ENCODE assay signal across 10 cellular contexts in genomic region chr5:9924614-9925013, GRCh38.
DNase-seq lines count a peak whose midpoint lies in the region; ATAC-seq and TF ChIP-seq lines count a peak whose summit lies in the region.
"Had no signal": no experiment of that assay in that cellular context is flagged by ENCODE, and none has a peak within 500 bp of the region (broad histone marks: within the 10 kb centered on the region; RNA-seq: fewer than 3 reads in every experiment).

No MANE protein-coding gene starts in this region.

- H3K79me2 ChIP-seq in HCT116 (ENCODE audit: insufficient read depth, low read length) = no peaks in the 10 kb centered on the region

- no peaks in the 10 kb centered on the region for H3K27me3 ChIP-seq in HCT116 (ENCODE audit: insufficient read depth, low read length)
- H3K27me3 ChIP-seq: heart left ventricle had no signal

- intact Hi-C loops in Calu3 (cut with micrococcal nuclease; ENCODE audit: unreplicated experiment) = loop anchor here (2.0 kb wide), 1 partner anchor 94 kb away; no protein-coding TSS in a partner anchor
- intact Hi-C loops in HCT116 (cut with micrococcal nuclease) = no loop called here
- intact Hi-C loops in posterior cingulate gyrus (cut with DNase I) = no loop called here

- H3K4me1 Mint-ChIP-seq in Calu3 (ENCODE audit: low read depth, unreplicated experiment) (peaks cover 56% of the 10 kb centered on the region), endothelial cell (ENCODE audit: unreplicated experiment) (peaks cover 11% of the 10 kb centered on the region)

- H3K27ac ChIP-seq in HCT116 (ENCODE audit: low read depth, low read length) (no peak overlapping the region), coronary artery (no peak overlapping the region)
- H3K27ac ChIP-seq: heart left ventricle had no signal

- CTCF ChIA-PET in Calu3 (lab: Charles Lee) (no interaction called here), HCT116 (lab: Charles Lee) (no interaction called here)

- TF ChIP-seq CTCF in Calu3 (IDR thresholded peaks at IDR 0.05; ENCODE audit: unreplicated experiment) (no peak), HCT116 (IDR thresholded peaks at IDR 0.05 in 2 of 3, conservative IDR thresholded peaks at IDR 0.05 in 1 of 3; ENCODE audit: borderline replicate concordance in 1 of 3, insufficient read depth in 1 of 3, low read depth in 2 of 3, low read length in 2 of 3) (no peak), coronary artery (IDR thresholded peaks at IDR 0.05) (no peak), endothelial cell (IDR thresholded peaks at IDR 0.05; ENCODE audit: unreplicated experiment) (no peak)

- H3K27ac Mint-ChIP-seq in Calu3 (ENCODE audit: unreplicated experiment) (peak overlapping the region; percentile 90), endothelial cell (ENCODE audit: unreplicated experiment) (no peak overlapping the region)
- H3K27ac Mint-ChIP-seq: T-helper 1 cell treated with Interleukin-12 subunit alpha and Interleukin-12 subunit beta and Interleukin-4 antibody, amounts not matched to agents 30 μg/mL and 1 μg/mL, for 36 hours had no signal

- no peaks in the 10 kb centered on the region for H3K4me1 ChIP-seq in HCT116 (ENCODE audit: control insufficient read depth in 1 of 2, insufficient read depth in 2 of 2, low read length in 2 of 2)
- H3K4me1 ChIP-seq: heart left ventricle had no signal

- peak overlapping the region; percentile 34 for H3K4me3 Mint-ChIP-seq in Calu3 (ENCODE audit: low read depth, unreplicated experiment)
- no peak overlapping the region for H3K4me3 Mint-ChIP-seq in endothelial cell (ENCODE audit: unreplicated experiment)
- H3K4me3 Mint-ChIP-seq: T-helper 1 cell treated with Interleukin-12 subunit alpha and Interleukin-12 subunit beta and Interleukin-4 antibody, amounts not matched to agents 30 μg/mL and 1 μg/mL, for 36 hours had no signal

- no peak for ATAC-seq in HCT116
- ATAC-seq: heart left ventricle had no signal

- TF ChIP-seq POLR2A in HCT116 (IDR thresholded peaks at IDR 0.05; ENCODE audit: borderline replicate concordance, extremely low read depth, insufficient read depth, insufficient read length) = no peak

- H3K27me3 Mint-ChIP-seq in Calu3 (ENCODE audit: unreplicated experiment) (no peaks in the 10 kb centered on the region), endothelial cell (ENCODE audit: unreplicated experiment) (no peaks in the 10 kb centered on the region)

- BruUV-seq in Calu3 (replicated peaks; lab: Mats Ljungman, UMichigan) (no TSS peak), HCT116 (replicated peaks; lab: Mats Ljungman, UMichigan) (no TSS peak)

- no peak overlapping the region for H3K4me3 ChIP-seq in HCT116 (replicated peaks in 1 of 2; ENCODE audit: low read depth in 1 of 2, low read length in 2 of 2)
- H3K4me3 ChIP-seq in coronary artery = no peak overlapping the region
- H3K4me3 ChIP-seq: heart left ventricle had no signal

- H4K20me1 ChIP-seq in HCT116 (ENCODE audit: insufficient read depth) = no peaks in the 10 kb centered on the region

- no peak overlapping the region for H2AFZ ChIP-seq in HCT116 (ENCODE audit: low read depth, low read length, poor library complexity, severe bottlenecking)

- TF ChIP-seq RAD21 in HCT116 (IDR thresholded peaks at IDR 0.05; ENCODE audit: low read depth) = no peak

- no peak overlapping the region for H3K4me2 ChIP-seq in HCT116 (ENCODE audit: low read length)

- no peaks in the 10 kb centered on the region for H3K36me3 ChIP-seq in HCT116 (ENCODE audit: control insufficient read depth in 1 of 2, insufficient read depth in 2 of 2, low read length in 2 of 2)
- H3K36me3 ChIP-seq: heart left ventricle had no signal

- no peak overlapping the region for H3K9ac ChIP-seq in HCT116 (ENCODE audit: low read length)

- POLR2A ChIA-PET in HCT116 (lab: Charles Lee) = no interaction called here

- RAD21 ChIA-PET in HCT116 (lab: Charles Lee; ENCODE audit: low non-redundant PET in 1 of 2, low total read pairs in 2 of 2, uncharacterized antibody in 2 of 2, unreplicated experiment in 2 of 2) = no interaction called here

- H3K36me3 Mint-ChIP-seq in Calu3 (ENCODE audit: insufficient read depth, unreplicated experiment) (peaks cover 8% of the 10 kb centered on the region), endothelial cell (ENCODE audit: low read depth, unreplicated experiment) (no peaks in the 10 kb centered on the region)

- no peaks in the 10 kb centered on the region for H3K9me3 ChIP-seq in HCT116 (ENCODE audit: control insufficient read depth in 1 of 2, insufficient read depth in 1 of 2, low read depth in 1 of 2, low read length in 2 of 2)

- H3K9me3 Mint-ChIP-seq in Calu3 (ENCODE audit: low read depth, unreplicated experiment) (no peaks in the 10 kb centered on the region), endothelial cell (ENCODE audit: unreplicated experiment) (peaks cover 3% of the 10 kb centered on the region)

- DNase-seq in Calu3 (peak; percentile 58), HCT116 (ENCODE audit: low read depth, low spot score) (peak; percentile 15), NCI-H226 (peak; percentile 97), fibroblast of the conjunctiva (ENCODE audit: low read depth) (peak; percentile 80), posterior cingulate gyrus (no peak), coronary artery (ENCODE audit: low spot score) (no peak), endothelial cell (ENCODE audit: low spot score) (no peak)
- no peak for DNase-seq in activated CD4-positive, alpha-beta T cell treated with anti-CD3 and anti-CD28 coated beads, Interleukin-2, amount 50 U/mL, for 48 hours
- DNase-seq: heart left ventricle had no signal

- no peaks in the 10 kb centered on the region for H3K9me2 ChIP-seq in HCT116 (ENCODE audit: insufficient read depth)

TF ChIP-seq in HCT116, 20 proteins besides CTCF, POLR2A, EP300 and RAD21:
- no peak for TF ChIP-seq SIN3A (IDR thresholded peaks at IDR 0.05; ENCODE audit: low read depth)
- 0 out of 2 replicates have a peak, but pooled peaks have one; percentile 15 for TF ChIP-seq CBX3 (IDR thresholded peaks at IDR 0.05; ENCODE audit: low read depth)
- no peak for TF ChIP-seq YY1 (IDR thresholded peaks at IDR 0.05; ENCODE audit: extremely low read depth, insufficient replicate concordance, low read depth, low read length)
- no peak for TF ChIP-seq EZH2phosphoT487 (IDR thresholded peaks at IDR 0.05; ENCODE audit: borderline replicate concordance)
- peak; percentile 43; the same call in 1 of the 2 replicates for TF ChIP-seq FOSL1 (IDR thresholded peaks at IDR 0.05; ENCODE audit: low read depth)
- peak; percentile 47; the same call in 1 of the 2 replicates for TF ChIP-seq CEBPB (IDR thresholded peaks at IDR 0.05; ENCODE audit: low read depth)
- no peak for TF ChIP-seq ZFX (IDR thresholded peaks at IDR 0.05)
- TF ChIP-seq POLR2AphosphoS5 (IDR thresholded peaks at IDR 0.05; ENCODE audit: low read depth, low read length) = no peak
- TF ChIP-seq SP1 (IDR thresholded peaks at IDR 0.05; ENCODE audit: low read depth) = no peak
- TF ChIP-seq JUND (IDR thresholded peaks at IDR 0.05) = no peak; the same call in 1 of the 2 replicates
- TF ChIP-seq MAX (IDR thresholded peaks at IDR 0.05) = 0 out of 2 replicates have a peak, but pooled peaks have one; percentile 19
- TF ChIP-seq EZH2 (IDR thresholded peaks at IDR 0.05) = no peak

Comparison
In these comparisons a context has a peak if more than half of its experiments do, and no peak if none do; other contexts are left out.
1. DNase-seq: peak in Calu3 (single experiment), HCT116 (single experiment), NCI-H226 (single experiment) and fibroblast of the conjunctiva (single experiment); none in activated CD4-positive, alpha-beta T cell treated with anti-CD3 and anti-CD28 coated beads, Interleukin-2, amount 50 U/mL, for 48 hours (0 of 2), posterior cingulate gyrus (0 of 10), coronary artery (single experiment) and endothelial cell (single experiment).